In the genomic region with DNA sequence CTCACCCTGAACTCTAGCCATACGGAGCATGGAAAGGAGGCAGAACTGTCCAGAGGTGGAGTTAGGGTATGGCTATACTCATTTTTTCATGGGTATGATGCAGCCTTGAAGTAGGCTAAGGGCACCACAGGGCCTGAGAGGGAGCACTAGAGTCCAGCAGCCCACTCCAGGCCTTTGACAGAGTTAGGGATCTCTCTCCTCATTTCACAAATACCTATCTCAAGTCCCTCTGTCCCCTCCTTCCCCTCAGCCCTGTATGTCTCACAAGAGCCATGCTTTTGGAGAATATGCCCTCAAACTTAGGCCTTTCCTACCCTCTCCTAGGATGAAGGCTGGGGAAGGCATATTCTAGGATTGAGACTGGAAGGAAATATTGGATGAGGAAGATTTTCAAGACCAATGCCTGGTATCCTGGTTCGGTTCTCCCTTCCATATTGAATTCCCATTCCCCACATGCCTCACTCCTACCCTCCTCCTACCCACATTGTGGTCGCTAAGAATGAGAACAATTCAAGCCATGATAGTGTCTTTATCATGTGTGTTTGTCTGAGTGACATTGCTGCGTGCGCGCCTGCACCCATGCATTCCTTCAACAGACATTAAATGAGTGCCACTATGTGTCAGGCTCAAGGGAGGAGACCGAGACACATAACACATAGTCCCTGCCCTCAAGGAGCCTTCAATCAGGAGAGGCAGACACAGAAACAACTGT, we compare ENCODE assay signal across 20 cellular contexts. TPM values are rescaled to one million over a fixed set of nuclear protein-coding genes. Genes with fewer than 3 reads are reported as not detected.
DNase-seq lines count a peak whose midpoint lies in the region; ATAC-seq and TF ChIP-seq lines count a peak whose summit lies in the region.
"Had no signal": no experiment of that assay in that cellular context is flagged by ENCODE, and none has a peak within 500 bp of the region (broad histone marks: within the 10 kb centered on the region; RNA-seq: fewer than 3 reads in every experiment).

No MANE protein-coding gene starts in this region.

- H2BK5ac ChIP-seq in trophoblast cell (ENCODE audit: low read depth, low read length, poor library complexity) = peak overlapping the region; percentile 45

- no peak overlapping the region for H4K8ac ChIP-seq in trophoblast cell (ENCODE audit: low read depth, low read length)

- H2AFZ ChIP-seq in trophoblast cell (ENCODE audit: insufficient read depth, low read length, poor library complexity) = no peak overlapping the region

- TF ChIP-seq EP300 in gastroesophageal sphincter (IDR thresholded peaks at IDR 0.05) = no peak

- no peak overlapping the region for H4K12ac ChIP-seq in trophoblast cell (ENCODE audit: low read depth, low read length)

- no peak overlapping the region for H3K23ac ChIP-seq in trophoblast cell (ENCODE audit: low read length)

- DNase-seq in EH (ENCODE audit: low read depth) (peak; percentile 32), trophoblast cell (peak; percentile 90 to 96), DMS153 (lab: John Stamatoyannopoulos, UW) (no peak), MCF 10A (ENCODE audit: unreplicated experiment) (no peak), Right ventricle myocardium superior (no peak)
- DNase-seq: Caco-2; DND-41; effector CD8-positive, alpha-beta T cell; MV-4-11; NCI-H1694 treated with DMSO at 0.1 percent for 48 hours; substantia nigra had no signal

- POLR2A ChIA-PET in MCF 10A (lab: Yijun Ruan, JAX) = interaction anchor here (1.0 to 1.2 kb wide), 2 partner anchors 18 to 74 kb away, joined by 3 to 4 read pairs; a partner anchor contains a TSS

- no peak for TF ChIP-seq POLR2A in gastroesophageal sphincter (IDR thresholded peaks at IDR 0.05)

- CTCF ChIA-PET in MCF 10A (lab: Yijun Ruan, JAX) = interaction anchor here (1.3 to 10.3 kb wide), 2 partner anchors 21 to 32 kb away, joined by 5 to 331 read pairs; a partner anchor contains a TSS

- no peak for TF ChIP-seq CTCF in gastroesophageal sphincter (IDR thresholded peaks at IDR 0.05)
- no peak for TF ChIP-seq CTCF in MCF 10A (IDR thresholded peaks at IDR 0.05; ENCODE audit: unreplicated experiment)

- peaks cover 7% of the 10 kb centered on the region for H3K79me2 ChIP-seq in trophoblast cell (ENCODE audit: control insufficient read depth, insufficient read depth, low read length, poor library complexity)

- no peaks in the 10 kb centered on the region for H3K36me3 ChIP-seq in trophoblast cell (ENCODE audit: control insufficient read depth in 1 of 2, insufficient read depth in 2 of 2, low read length in 2 of 2)
- no peaks in the 10 kb centered on the region for H3K36me3 ChIP-seq in gastroesophageal sphincter
- H3K36me3 ChIP-seq: BLaER1, esophagus muscularis mucosa had no signal

- H3K4me1 ChIP-seq in trophoblast cell (ENCODE audit: control insufficient read depth in 1 of 2, insufficient read depth in 2 of 2, low read length in 2 of 2) = peaks cover 43 to 49% of the 10 kb centered on the region in 2 experiments
- peaks cover 0 to 3% (median 2%) of the 10 kb centered on the region in 3 donors for H3K4me1 ChIP-seq in gastroesophageal sphincter

- H3K9me3 ChIP-seq in trophoblast cell (ENCODE audit: insufficient read depth, low read depth, low read length) = no peaks in the 10 kb centered on the region
- H3K9me3 ChIP-seq in gastroesophageal sphincter = no peaks in the 10 kb centered on the region
- H3K9me3 ChIP-seq: BLaER1, Caco-2, esophagus muscularis mucosa had no signal

- H2BK120ac ChIP-seq in trophoblast cell (ENCODE audit: insufficient read depth, low read length, poor library complexity) = peak overlapping the region; percentile 54

- peaks cover 25% of the 10 kb centered on the region for H3K4me1 Mint-ChIP-seq in activated T-helper 17 cell treated with anti-CD3 and anti-CD28 coated beads, Interleukin-2, amount 50 U/mL, for 72 hours
- peaks cover 42% of the 10 kb centered on the region for H3K4me1 Mint-ChIP-seq in MCF 10A (ENCODE audit: insufficient read depth, unreplicated experiment)

- H4K91ac ChIP-seq in trophoblast cell (ENCODE audit: low read depth, low read length) = peak overlapping the region; percentile 84

- no CpG with 5 or more reads among the region's 7 CpGs for WGBS in trophoblast cell (ENCODE audit: extremely low coverage, insufficient coverage, insufficient read length)
- WGBS in gastroesophageal sphincter (ENCODE audit: low coverage in 1 of 2), 2 donors = 78 to 100% methylated on average over 2 to 3 of the region's 7 CpGs

- H3K4me3 ChIP-seq in trophoblast cell (ENCODE audit: low read depth, low read length) (no peak overlapping the region), gastroesophageal sphincter (no peak overlapping the region)
- H3K4me3 ChIP-seq: BLaER1, esophagus muscularis mucosa had no signal

- H2BK12ac ChIP-seq in trophoblast cell (ENCODE audit: low read length) = peak overlapping the region; percentile 81

- H3K9ac ChIP-seq in trophoblast cell (ENCODE audit: low read length) = peak overlapping the region; percentile 11
- H3K9ac ChIP-seq: BLaER1, KMS-11 had no signal

- H3K27me3 ChIP-seq in trophoblast cell (ENCODE audit: insufficient read depth, low read length) (no peaks in the 10 kb centered on the region), gastroesophageal sphincter (peaks cover 6% of the 10 kb centered on the region)
- H3K27me3 ChIP-seq: BLaER1 had no signal

- intact Hi-C loops in MCF 10A (cut with micrococcal nuclease) (no loop called here), Right ventricle myocardium superior (cut with DNase I) (no loop called here)

- H3K27me3 Mint-ChIP-seq in activated T-helper 17 cell treated with anti-CD3 and anti-CD28 coated beads, Interleukin-2, amount 50 U/mL, for 72 hours = no peaks in the 10 kb centered on the region
- no peaks in the 10 kb centered on the region for H3K27me3 Mint-ChIP-seq in MCF 10A (ENCODE audit: insufficient read depth, unreplicated experiment)

- H3K4ac ChIP-seq in trophoblast cell (ENCODE audit: low read depth, low read length) = peak overlapping the region; percentile 22

- H3K18ac ChIP-seq in trophoblast cell (ENCODE audit: low read length) = peak overlapping the region; percentile 18

- H3K14ac ChIP-seq in trophoblast cell (ENCODE audit: low read length) = peak overlapping the region; percentile 29

- peak; percentile 13 for ATAC-seq in activated T-helper 17 cell treated with anti-CD3 and anti-CD28 coated beads, Interleukin-2, amount 50 U/mL, for 72 hours (replicated peaks)
- ATAC-seq in esophagus mucosa = peak; percentile 1
- ATAC-seq in gastroesophageal sphincter = no peak
- no peak for ATAC-seq in Right ventricle myocardium superior (ENCODE audit: poor library complexity)
- ATAC-seq: sciatic nerve had no signal

- peak overlapping the region; percentile 38 for H3K27ac ChIP-seq in trophoblast cell (ENCODE audit: low read depth, low read length)
- H3K27ac ChIP-seq in gastroesophageal sphincter = no peak overlapping the region
- H3K27ac ChIP-seq: BLaER1, esophagus muscularis mucosa, KMS-11 had no signal

- peak overlapping the region; percentile 50 for H2AK5ac ChIP-seq in trophoblast cell (ENCODE audit: low read length)

- H3K36me3 Mint-ChIP-seq in activated T-helper 17 cell treated with anti-CD3 and anti-CD28 coated beads, Interleukin-2, amount 50 U/mL, for 72 hours (ENCODE audit: low read depth) = no peaks in the 10 kb centered on the region
- H3K36me3 Mint-ChIP-seq in MCF 10A (ENCODE audit: insufficient read depth, unreplicated experiment) = no peaks in the 10 kb centered on the region
- H3K36me3 Mint-ChIP-seq: brain had no signal

- H3K4me2 ChIP-seq in trophoblast cell (ENCODE audit: low read length) = peak overlapping the region; percentile 8
- H3K4me2 ChIP-seq: BLaER1, KMS-11 had no signal

- no TSS peak for BruUV-seq in MCF 10A (replicated peaks; lab: Mats Ljungman, UMichigan)

- H3K27ac Mint-ChIP-seq in activated T-helper 17 cell treated with anti-CD3 and anti-CD28 coated beads, Interleukin-2, amount 50 U/mL, for 72 hours = peak overlapping the region; percentile 50
- no peak overlapping the region for H3K27ac Mint-ChIP-seq in MCF 10A (ENCODE audit: low read depth, unreplicated experiment)
- H3K27ac Mint-ChIP-seq: brain; T-helper 2 cell treated with Interferon-gamma antibody and Interleukin-4, amounts not matched to agents 5 μg/mL and 100 μg/mL, for 36 hours had no signal

- peaks cover 41% of the 10 kb centered on the region for H3K79me1 ChIP-seq in trophoblast cell (ENCODE audit: low read length)

- no peaks in the 10 kb centered on the region for H3K9me3 Mint-ChIP-seq in activated T-helper 17 cell treated with anti-CD3 and anti-CD28 coated beads, Interleukin-2, amount 50 U/mL, for 72 hours
- no peaks in the 10 kb centered on the region for H3K9me3 Mint-ChIP-seq in MCF 10A (ENCODE audit: unreplicated experiment)
- H3K9me3 Mint-ChIP-seq: brain; T-helper 2 cell treated with Interferon-gamma antibody and Interleukin-4, amounts not matched to agents 5 μg/mL and 100 μg/mL, for 36 hours had no signal

- peak overlapping the region; percentile 42 for H3K4me3 Mint-ChIP-seq in activated T-helper 17 cell treated with anti-CD3 and anti-CD28 coated beads, Interleukin-2, amount 50 U/mL, for 72 hours
- no peak overlapping the region for H3K4me3 Mint-ChIP-seq in MCF 10A (ENCODE audit: unreplicated experiment)
- H3K4me3 Mint-ChIP-seq: brain; T-helper 2 cell treated with Interferon-gamma antibody and Interleukin-4, amounts not matched to agents 5 μg/mL and 100 μg/mL, for 36 hours had no signal

RNA-seq across cellular contexts. Expression of a gene that starts 2.6 kb away (rescaled TPM):
- total RNA-seq in activated T-helper 17 cell treated with anti-CD3 and anti-CD28 coated beads, Interleukin-2, amount 50 U/mL, for 72 hours = under 1 TPM; 0.22 to 0.32 TPM
- 115 TPM for total RNA-seq in esophagus mucosa
- polyA plus RNA-seq in trophoblast cell (2013) = 35.8 and 38.6 TPM in 2 replicates
- total RNA-seq in gastroesophageal sphincter = 1 to 10 TPM in 1 of 4 donors, under 1 TPM in 1, not detected in 2; 0.27 to 1.9 TPM
- 7.0 and 11.2 TPM in 2 replicates for total RNA-seq in MCF 10A (2022)
- not detected for total RNA-seq in Right ventricle myocardium superior
- total RNA-seq: esophagus muscularis mucosa had no signal

RNA-seq across cellular contexts. Expression of a gene that starts 6.2 kb away (rescaled TPM):
- total RNA-seq in activated T-helper 17 cell treated with anti-CD3 and anti-CD28 coated beads, Interleukin-2, amount 50 U/mL, for 72 hours = not detected
- total RNA-seq in esophagus mucosa = 4.5 TPM
- 4.0 and 4.5 TPM in 2 replicates for polyA plus RNA-seq in trophoblast cell (2013)
- 10 to 100 TPM in 2 of 4 donors, 1 to 10 TPM in 2; 3.5 to 22.6 (median 8.6) TPM for total RNA-seq in gastroesophageal sphincter
- not detected in 2 replicates for total RNA-seq in MCF 10A (2022)
- total RNA-seq in Right ventricle myocardium superior = 4.7 TPM

RNA-seq across cellular contexts. Expression of a gene that starts 22.3 kb away (rescaled TPM):
- 100 to 1,000 TPM; 180 to 207 TPM for total RNA-seq in activated T-helper 17 cell treated with anti-CD3 and anti-CD28 coated beads, Interleukin-2, amount 50 U/mL, for 72 hours
- total RNA-seq in esophagus mucosa = 6.0 TPM
- polyA plus RNA-seq in trophoblast cell (2013) = 0.82 and 0.97 TPM in 2 replicates
- total RNA-seq in gastroesophageal sphincter = 10 to 100 TPM in 1 of 4 donors, 1 to 10 TPM in 3; 1.9 to 11.6 (median 4.4) TPM
- 0.34 and 0.58 TPM in 2 replicates for total RNA-seq in MCF 10A (2022)
- total RNA-seq in Right ventricle myocardium superior = 3.3 TPM
- total RNA-seq: Caco-2 had no signal

RNA-seq across cellular contexts. Expression of a gene that starts 25.9 kb away (rescaled TPM):
- total RNA-seq in activated T-helper 17 cell treated with anti-CD3 and anti-CD28 coated beads, Interleukin-2, amount 50 U/mL, for 72 hours = 100 to 1,000 TPM in 1 of 2 donors, 10 to 100 TPM in 1; 72.1 to 107 TPM
- total RNA-seq in esophagus mucosa (46.2 TPM), gastroesophageal sphincter (10 to 100 TPM; 26.2 to 40.8 (median 31.4) TPM), MCF 10A (2022) (514 and 683 TPM in 2 replicates), Right ventricle myocardium superior (62.3 TPM)
- 263 and 270 TPM in 2 replicates for polyA plus RNA-seq in trophoblast cell (2013)

RNA-seq across cellular contexts. Expression of a gene that starts 26.0 kb away (rescaled TPM):
- total RNA-seq in activated T-helper 17 cell treated with anti-CD3 and anti-CD28 coated beads, Interleukin-2, amount 50 U/mL, for 72 hours = 10 to 100 TPM; 38.9 to 74.6 TPM
- total RNA-seq in esophagus mucosa = 26.4 TPM
- polyA plus RNA-seq in trophoblast cell (2013) = 40.6 and 42.0 TPM in 2 replicates
- 10 to 100 TPM; 30.4 to 61.9 (median 32.8) TPM for total RNA-seq in gastroesophageal sphincter
- 73.4 and 75.4 TPM in 2 replicates for total RNA-seq in MCF 10A (2022)
- 33.8 TPM for total RNA-seq in Right ventricle myocardium superior

Comparison
In these comparisons a context has a peak if more than half of its experiments do, and no peak if none do; other contexts are left out.
1. DNase-seq: peak in EH (single experiment) and trophoblast cell (2 of 2); none in DMS153 (single experiment), MCF 10A (single experiment) and Right ventricle myocardium superior (single experiment).
2. ATAC-seq: peak in activated T-helper 17 cell treated with anti-CD3 and anti-CD28 coated beads, Interleukin-2, amount 50 U/mL, for 72 hours (single experiment) and esophagus mucosa (single experiment); none in gastroesophageal sphincter (single experiment) and Right ventricle myocardium superior (single experiment).
3. RNA of a gene that starts 22.3 kb away (total RNA-seq): 180 to 207 TPM in activated T-helper 17 cell treated with anti-CD3 and anti-CD28 coated beads, Interleukin-2, amount 50 U/mL, for 72 hours; 6.0 TPM in esophagus mucosa (single experiment), 1.9 to 11.6 TPM in gastroesophageal sphincter, 3.3 TPM in Right ventricle myocardium superior (single experiment) and 0.34 to 0.58 TPM in MCF 10A; every median in the first group is over 10 times any median in the second.